ENCODE assay signal across 1 cellular context in the genomic region with DNA sequence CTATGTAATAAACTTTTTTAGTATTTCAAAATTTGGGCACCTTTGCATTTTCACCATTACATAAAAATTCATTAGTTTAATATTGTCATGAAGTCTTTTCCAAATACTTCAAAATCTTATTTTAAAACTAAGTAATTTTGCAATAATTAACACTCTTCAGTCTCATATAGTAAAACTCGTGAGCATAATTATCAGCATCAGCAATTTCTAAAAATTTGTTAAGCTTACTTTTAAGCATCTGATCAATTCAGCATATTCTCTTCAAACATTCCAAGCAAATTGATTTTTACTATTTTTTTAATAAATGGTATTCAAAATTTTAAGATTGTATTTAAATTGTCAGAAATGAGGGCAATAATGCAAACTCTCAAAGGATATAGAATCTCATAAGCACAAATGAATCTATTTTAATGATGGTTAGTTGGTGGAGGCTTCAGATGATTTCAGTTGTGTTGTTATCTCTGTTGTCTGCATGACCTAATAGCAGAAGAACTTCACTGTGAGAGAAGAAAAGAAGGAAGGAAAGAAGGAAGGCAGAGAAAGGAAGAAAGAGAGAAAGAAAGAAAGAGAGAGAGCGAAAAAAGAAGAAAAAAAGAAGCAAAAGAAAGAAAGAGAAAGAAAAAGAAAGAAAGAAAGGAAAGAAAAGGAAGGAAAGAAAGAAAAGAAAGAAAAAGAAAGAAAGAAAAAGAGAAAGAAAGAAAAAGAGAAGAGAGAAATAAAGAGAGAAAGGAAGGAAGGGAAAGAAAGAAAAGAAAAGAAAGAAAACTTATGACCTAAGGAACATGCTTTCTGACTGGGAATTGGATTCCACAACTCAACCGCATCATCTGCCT.
TF ChIP-seq lines count a peak whose summit lies in the region.

No MANE protein-coding gene starts in this region.

TF ChIP-seq in K562, 482 proteins besides CTCF, POLR2A, EP300 and RAD21:
- TF ChIP-seq, protein P1, sequence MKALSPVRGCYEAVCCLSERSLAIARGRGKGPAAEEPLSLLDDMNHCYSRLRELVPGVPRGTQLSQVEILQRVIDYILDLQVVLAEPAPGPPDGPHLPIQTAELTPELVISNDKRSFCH (CRISPR knock-in tag; IDR thresholded peaks at IDR 0.05): no peak
- TF ChIP-seq, protein P1 (tag; IDR thresholded peaks at IDR 0.05): no peak
- TF ChIP-seq ZNF785 (CRISPR knock-in tag; IDR thresholded peaks at IDR 0.05): no peak
- peak; percentile 52; the same call in 1 of the 2 replicates for TF ChIP-seq ZNF316 (IDR thresholded peaks at IDR 0.05)
- TF ChIP-seq CBFA2T3 (IDR thresholded peaks at IDR 0.05): no peak
- TF ChIP-seq ZNF512 (tag; IDR thresholded peaks at IDR 0.05): peak; percentile 68
